In genomic region chr7:77388055-77388454, GRCh38 we compare ENCODE assay signal across 20 cellular contexts.
"Had no signal": no experiment of that assay in that cellular context is flagged by ENCODE, and none has a peak within 500 bp of the region (broad histone marks: within the 10 kb centered on the region; RNA-seq: fewer than 3 reads in every experiment).

No MANE protein-coding gene starts in this region.

- DNase-seq: activated CD4-positive, alpha-beta T cell treated with anti-CD3 and anti-CD28 coated beads, Interleukin-2, amount 50 U/mL, for 48 hours; activated CD4-positive, CD25-positive, alpha-beta regulatory T cell treated with anti-CD3 and anti-CD28 coated beads, Interleukin-2, amount 50 U/mL, for 72 hours; activated CD8-positive, alpha-beta memory T cell treated with anti-CD3 and anti-CD28 coated beads, Interleukin-2, amount 10 ng/mL, durations not matched to agents 7 days and 5 days; activated effector memory CD4-positive, alpha-beta T cell treated with Interleukin-2 at 50 U/mL for 16 hours; activated T-cell treated with anti-CD3 and anti-CD28 coated beads, Interleukin-2, amount 50 U/mL, for 24 hours; body of pancreas; cortex of kidney; effector memory CD4-positive, alpha-beta T cell; kidney glomerular epithelial cell; lower lobe of right lung; mucosa of descending colon; naive thymus-derived CD8-positive, alpha-beta T cell; ovary; stimulated activated CD4-positive, alpha-beta T cell treated with anti-CD3 and anti-CD28 coated beads, Interleukin-15, amount 100 ng/mL, for 24 hours; stimulated activated CD4-positive, alpha-beta T cell treated with anti-CD3 and anti-CD28 coated beads, Interleukin-4, amount 100 ng/mL, for 24 hours; stimulated activated naive CD8-positive, alpha-beta T cell treated with anti-CD3 and anti-CD28 coated beads, Interleukin-15, amount 100 ng/mL, for 72 hours; testis had no signal

- H3K27me3 Mint-ChIP-seq: activated CD8-positive, alpha-beta memory T cell treated with anti-CD3 and anti-CD28 coated beads, Interleukin-2, amount 10 ng/mL, durations not matched to agents 7 days and 5 days; activated naive CD4-positive, alpha-beta T cell treated with anti-CD3 and anti-CD28 coated beads, Interleukin-2, amount 50 U/mL, for 24 hours; activated T-cell treated with anti-CD3 and anti-CD28 coated beads, Interleukin-2, amount 50 U/mL, for 24 hours; central memory CD8-positive, alpha-beta T cell; naive thymus-derived CD8-positive, alpha-beta T cell; stimulated activated naive CD8-positive, alpha-beta T cell treated with anti-CD3 and anti-CD28 coated beads, Interleukin-15, amount 100 ng/mL, for 72 hours had no signal

- H3K27ac Mint-ChIP-seq: activated CD8-positive, alpha-beta memory T cell treated with anti-CD3 and anti-CD28 coated beads, Interleukin-2, amount 10 ng/mL, durations not matched to agents 7 days and 5 days; activated naive CD4-positive, alpha-beta T cell treated with anti-CD3 and anti-CD28 coated beads, Interleukin-2, amount 50 U/mL, for 24 hours; activated T-cell treated with anti-CD3 and anti-CD28 coated beads, Interleukin-2, amount 50 U/mL, for 24 hours; stimulated activated naive CD8-positive, alpha-beta T cell treated with anti-CD3 and anti-CD28 coated beads, Interleukin-15, amount 100 ng/mL, for 72 hours; T-helper 1 cell treated with Interleukin-12 subunit alpha and Interleukin-12 subunit beta and Interleukin-4 antibody, amounts not matched to agents 30 μg/mL and 1 μg/mL, for 36 hours had no signal

- ATAC-seq: activated CD8-positive, alpha-beta memory T cell treated with anti-CD3 and anti-CD28 coated beads, Interleukin-2, amount 10 ng/mL, durations not matched to agents 7 days and 5 days; body of pancreas; mucosa of descending colon; naive thymus-derived CD8-positive, alpha-beta T cell; stimulated activated naive CD8-positive, alpha-beta T cell treated with anti-CD3 and anti-CD28 coated beads, Interleukin-15, amount 100 ng/mL, for 72 hours had no signal

- H3K4me3 Mint-ChIP-seq: activated CD8-positive, alpha-beta memory T cell treated with anti-CD3 and anti-CD28 coated beads, Interleukin-2, amount 10 ng/mL, durations not matched to agents 7 days and 5 days; activated naive CD4-positive, alpha-beta T cell treated with anti-CD3 and anti-CD28 coated beads, Interleukin-2, amount 50 U/mL, for 24 hours; activated T-cell treated with anti-CD3 and anti-CD28 coated beads, Interleukin-2, amount 50 U/mL, for 24 hours; central memory CD8-positive, alpha-beta T cell; naive thymus-derived CD8-positive, alpha-beta T cell; stimulated activated naive CD8-positive, alpha-beta T cell treated with anti-CD3 and anti-CD28 coated beads, Interleukin-15, amount 100 ng/mL, for 72 hours; T-helper 1 cell treated with Interleukin-12 subunit alpha and Interleukin-12 subunit beta and Interleukin-4 antibody, amounts not matched to agents 30 μg/mL and 1 μg/mL, for 36 hours had no signal

- H3K9me3 Mint-ChIP-seq: activated naive CD4-positive, alpha-beta T cell treated with anti-CD3 and anti-CD28 coated beads, Interleukin-2, amount 50 U/mL, for 24 hours; activated T-cell treated with anti-CD3 and anti-CD28 coated beads, Interleukin-2, amount 50 U/mL, for 24 hours; central memory CD8-positive, alpha-beta T cell; naive thymus-derived CD8-positive, alpha-beta T cell; stimulated activated naive CD8-positive, alpha-beta T cell treated with anti-CD3 and anti-CD28 coated beads, Interleukin-15, amount 100 ng/mL, for 72 hours; T-helper 1 cell treated with Interleukin-12 subunit alpha and Interleukin-12 subunit beta and Interleukin-4 antibody, amounts not matched to agents 30 μg/mL and 1 μg/mL, for 36 hours had no signal

- H3K36me3 Mint-ChIP-seq: activated CD8-positive, alpha-beta memory T cell treated with anti-CD3 and anti-CD28 coated beads, Interleukin-2, amount 10 ng/mL, durations not matched to agents 7 days and 5 days had no signal
